In the genomic region with DNA sequence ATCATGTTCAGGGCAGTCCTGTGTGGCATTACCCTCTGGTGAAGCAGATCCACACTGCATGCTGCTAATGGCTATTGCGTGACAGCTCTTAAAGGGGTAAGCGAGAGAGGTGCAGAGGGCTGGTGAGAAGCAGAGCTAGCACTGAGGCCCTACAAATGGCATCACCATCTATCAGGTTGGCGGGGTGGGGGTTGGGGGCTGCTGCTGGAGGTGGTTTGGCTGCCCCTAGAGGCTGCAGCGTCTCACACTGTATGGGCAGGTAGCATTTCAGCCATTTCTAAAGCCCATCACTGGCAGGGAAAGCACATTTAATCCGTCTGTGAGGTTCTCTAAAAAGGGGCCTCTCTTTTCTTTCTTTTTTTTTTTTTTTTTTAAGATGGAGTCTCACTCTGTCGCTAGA, we compare ENCODE assay signal across 11 cellular contexts. TPM values are rescaled to one million over a fixed set of nuclear protein-coding genes. Genes with fewer than 3 reads are reported as not detected.
DNase-seq lines count a peak whose midpoint lies in the region; ATAC-seq, FAIRE-seq and TF ChIP-seq lines count a peak whose summit lies in the region.
"Had no signal": no experiment of that assay in that cellular context is flagged by ENCODE, and none has a peak within 500 bp of the region (broad histone marks: within the 10 kb centered on the region; RNA-seq: fewer than 3 reads in every experiment).

No MANE protein-coding gene starts in this region.

- DNase-seq in NCI-H82 (lab: John Stamatoyannopoulos, UW) (peak; percentile 71), NCI-H82 treated with DMSO at 0.1 percent for 48 hours (lab: John Stamatoyannopoulos, UW; ENCODE audit: unreplicated experiment) (no peak), HFFc6 (no peak), nephron progenitor cell (peak; percentile 41), substantia nigra (lab: John Stamatoyannopoulos, UW) (no peak), frontal cortex (ENCODE audit: low spot score in 2 of 2) (no peak)
- no peak for DNase-seq in activated T-helper 1 cell treated with anti-CD3 and anti-CD28 coated beads, Interleukin-12 subunit alpha, Interleukin-12 subunit beta, Interleukin-2, Interleukin-4 antibody, amounts not matched to agents 30 ng/mL and 10 ng/mL and 1 ng/mL, durations not matched to agents 14 hours and 24 hours and 36 hours (ENCODE audit: low spot score)
- DNase-seq: heart left ventricle had no signal

- no peak overlapping the region for H3K27ac ChIP-seq in substantia nigra (ENCODE audit: low read depth, low read length, poor library complexity, severe bottlenecking)
- H3K27ac ChIP-seq: heart left ventricle had no signal

- no peaks in the 10 kb centered on the region for H3K36me3 Mint-ChIP-seq in HFFc6 (ENCODE audit: low read depth)
- peaks cover 31% of the 10 kb centered on the region for H3K36me3 Mint-ChIP-seq in activated T-helper 1 cell treated with anti-CD3 and anti-CD28 coated beads, Interleukin-12 subunit alpha, Interleukin-12 subunit beta, Interleukin-2, Interleukin-4 antibody, amounts not matched to agents 30 ng/mL and 10 ng/mL and 1 ng/mL, durations not matched to agents 14 hours and 24 hours and 36 hours (ENCODE audit: low read depth)
- H3K36me3 Mint-ChIP-seq in nephron progenitor cell (ENCODE audit: low read depth): no peaks in the 10 kb centered on the region

- H3K4me3 Mint-ChIP-seq in HFFc6 (no peak overlapping the region), nephron progenitor cell (no peak overlapping the region)
- H3K4me3 Mint-ChIP-seq in activated T-helper 1 cell treated with anti-CD3 and anti-CD28 coated beads, Interleukin-12 subunit alpha, Interleukin-12 subunit beta, Interleukin-2, Interleukin-4 antibody, amounts not matched to agents 30 ng/mL and 10 ng/mL and 1 ng/mL, durations not matched to agents 14 hours and 24 hours and 36 hours: peak overlapping the region; percentile 42
- H3K4me3 Mint-ChIP-seq: dendritic cell treated with granulocyte-macrophage colony-stimulating factor and Interleukin-4, amounts not matched to agents 40 ng/mL and 50 ng/mL, for 4 days had no signal

- FAIRE-seq in frontal cortex (lab: Jason Lieb, UNC): no peak

- H3K4me1 Mint-ChIP-seq in HFFc6 (ENCODE audit: low read depth) (peaks cover under 1% of the 10 kb centered on the region; the same call in 1 of the 2 replicates), nephron progenitor cell (peaks cover 78% of the 10 kb centered on the region)
- H3K4me1 Mint-ChIP-seq in activated T-helper 1 cell treated with anti-CD3 and anti-CD28 coated beads, Interleukin-12 subunit alpha, Interleukin-12 subunit beta, Interleukin-2, Interleukin-4 antibody, amounts not matched to agents 30 ng/mL and 10 ng/mL and 1 ng/mL, durations not matched to agents 14 hours and 24 hours and 36 hours (ENCODE audit: low read depth): peaks cover 76% of the 10 kb centered on the region

- ATAC-seq in HG03469 (IDR thresholded peaks at IDR 0.05; ENCODE audit: unreplicated experiment): no peak
- ATAC-seq: heart left ventricle had no signal

- H3K27me3 Mint-ChIP-seq in HFFc6 (ENCODE audit: insufficient read depth) (peaks cover 18% of the 10 kb centered on the region), nephron progenitor cell (ENCODE audit: low read depth, poor library complexity) (no peaks in the 10 kb centered on the region)
- no peaks in the 10 kb centered on the region for H3K27me3 Mint-ChIP-seq in activated T-helper 1 cell treated with anti-CD3 and anti-CD28 coated beads, Interleukin-12 subunit alpha, Interleukin-12 subunit beta, Interleukin-2, Interleukin-4 antibody, amounts not matched to agents 30 ng/mL and 10 ng/mL and 1 ng/mL, durations not matched to agents 14 hours and 24 hours and 36 hours (ENCODE audit: insufficient read depth)

- TF ChIP-seq CTCF in HFFc6 (IDR thresholded peaks at IDR 0.05): 0 out of 2 replicates have a peak, but pooled peaks have one; percentile 10
- no peak for TF ChIP-seq CTCF in nephron progenitor cell (IDR thresholded peaks at IDR 0.05)

- no peak overlapping the region for H3K27ac Mint-ChIP-seq in HFFc6
- peak overlapping the region; percentile 82 for H3K27ac Mint-ChIP-seq in activated T-helper 1 cell treated with anti-CD3 and anti-CD28 coated beads, Interleukin-12 subunit alpha, Interleukin-12 subunit beta, Interleukin-2, Interleukin-4 antibody, amounts not matched to agents 30 ng/mL and 10 ng/mL and 1 ng/mL, durations not matched to agents 14 hours and 24 hours and 36 hours
- H3K27ac Mint-ChIP-seq in nephron progenitor cell: no peak overlapping the region
- H3K27ac Mint-ChIP-seq: dendritic cell treated with granulocyte-macrophage colony-stimulating factor and Interleukin-4, amounts not matched to agents 40 ng/mL and 50 ng/mL, for 4 days had no signal

- H3K9me3 Mint-ChIP-seq in HFFc6 (no peaks in the 10 kb centered on the region), nephron progenitor cell (no peaks in the 10 kb centered on the region)
- no peaks in the 10 kb centered on the region for H3K9me3 Mint-ChIP-seq in activated T-helper 1 cell treated with anti-CD3 and anti-CD28 coated beads, Interleukin-12 subunit alpha, Interleukin-12 subunit beta, Interleukin-2, Interleukin-4 antibody, amounts not matched to agents 30 ng/mL and 10 ng/mL and 1 ng/mL, durations not matched to agents 14 hours and 24 hours and 36 hours
- H3K9me3 Mint-ChIP-seq: dendritic cell treated with granulocyte-macrophage colony-stimulating factor and Interleukin-4, amounts not matched to agents 40 ng/mL and 50 ng/mL, for 4 days had no signal

- intact Hi-C loops in activated T-helper 1 cell treated with anti-CD3 and anti-CD28 coated beads, Interleukin-12 subunit alpha, Interleukin-12 subunit beta, Interleukin-2, Interleukin-4 antibody, amounts not matched to agents 30 ng/mL and 10 ng/mL and 1 ng/mL, durations not matched to agents 14 hours and 24 hours and 36 hours (cut with micrococcal nuclease): loop anchor here (5.0 kb wide), 2 partner anchors 101 to 196 kb away; no protein-coding TSS in a partner anchor

RNA-seq across cellular contexts. Expression of gene TMA7B, which starts 16.8 kb away (rescaled TPM):
- total RNA-seq in HFFc6 (2021; fragmentation: NEBNext Ultra II Directional; extraction: Animal tissue kit (Norgen Biotek cat#: 25700)): not detected
- total RNA-seq in activated T-helper 1 cell treated with anti-CD3 and anti-CD28 coated beads, Interleukin-12 subunit alpha, Interleukin-12 subunit beta, Interleukin-2, Interleukin-4 antibody, amounts not matched to agents 30 ng/mL and 10 ng/mL and 1 ng/mL, durations not matched to agents 14 hours and 24 hours and 36 hours: 1.3 and 1.7 TPM in 2 replicates
- not detected for total RNA-seq in frontal cortex
- total RNA-seq: mesenteric fat pad had no signal

RNA-seq across cellular contexts. Expression of gene GRAP2, which starts 42.5 kb away (rescaled TPM):
- not detected for total RNA-seq in HFFc6 (2021; fragmentation: NEBNext Ultra II Directional; extraction: Animal tissue kit (Norgen Biotek cat#: 25700))
- 30.5 and 31.3 TPM in 2 replicates for total RNA-seq in activated T-helper 1 cell treated with anti-CD3 and anti-CD28 coated beads, Interleukin-12 subunit alpha, Interleukin-12 subunit beta, Interleukin-2, Interleukin-4 antibody, amounts not matched to agents 30 ng/mL and 10 ng/mL and 1 ng/mL, durations not matched to agents 14 hours and 24 hours and 36 hours
- 5.3 TPM for total RNA-seq in frontal cortex

RNA-seq across cellular contexts. Expression of gene ENTHD1, which starts 49.8 kb away (rescaled TPM):
- not detected for total RNA-seq in HFFc6 (2021; fragmentation: NEBNext Ultra II Directional; extraction: Animal tissue kit (Norgen Biotek cat#: 25700))
- 0.08 and 0.20 TPM in 2 replicates for total RNA-seq in activated T-helper 1 cell treated with anti-CD3 and anti-CD28 coated beads, Interleukin-12 subunit alpha, Interleukin-12 subunit beta, Interleukin-2, Interleukin-4 antibody, amounts not matched to agents 30 ng/mL and 10 ng/mL and 1 ng/mL, durations not matched to agents 14 hours and 24 hours and 36 hours
- under 0.01 TPM for total RNA-seq in frontal cortex
- total RNA-seq: heart left ventricle, mesenteric fat pad had no signal

RNA-seq across cellular contexts. Expression of gene FAM83F, which starts 51.4 kb away (rescaled TPM):
- total RNA-seq in HFFc6 (2021; fragmentation: NEBNext Ultra II Directional; extraction: Animal tissue kit (Norgen Biotek cat#: 25700)): not detected
- total RNA-seq in activated T-helper 1 cell treated with anti-CD3 and anti-CD28 coated beads, Interleukin-12 subunit alpha, Interleukin-12 subunit beta, Interleukin-2, Interleukin-4 antibody, amounts not matched to agents 30 ng/mL and 10 ng/mL and 1 ng/mL, durations not matched to agents 14 hours and 24 hours and 36 hours: 0.05 and 0.39 TPM in 2 replicates
- 0.41 TPM for total RNA-seq in frontal cortex

Comparison
In these comparisons a context has a peak if more than half of its experiments do, and no peak if none do; other contexts are left out.
1. DNase-seq: peak in NCI-H82 (single experiment) and nephron progenitor cell (single experiment); none in NCI-H82 treated with DMSO at 0.1 percent for 48 hours (single experiment), HFFc6 (single experiment), activated T-helper 1 cell treated with anti-CD3 and anti-CD28 coated beads, Interleukin-12 subunit alpha, Interleukin-12 subunit beta, Interleukin-2, Interleukin-4 antibody, amounts not matched to agents 30 ng/mL and 10 ng/mL and 1 ng/mL, durations not matched to agents 14 hours and 24 hours and 36 hours (single experiment), substantia nigra (0 of 49) and frontal cortex (0 of 2).